ENCODE assay signal across 19 cellular contexts in the genomic region with DNA sequence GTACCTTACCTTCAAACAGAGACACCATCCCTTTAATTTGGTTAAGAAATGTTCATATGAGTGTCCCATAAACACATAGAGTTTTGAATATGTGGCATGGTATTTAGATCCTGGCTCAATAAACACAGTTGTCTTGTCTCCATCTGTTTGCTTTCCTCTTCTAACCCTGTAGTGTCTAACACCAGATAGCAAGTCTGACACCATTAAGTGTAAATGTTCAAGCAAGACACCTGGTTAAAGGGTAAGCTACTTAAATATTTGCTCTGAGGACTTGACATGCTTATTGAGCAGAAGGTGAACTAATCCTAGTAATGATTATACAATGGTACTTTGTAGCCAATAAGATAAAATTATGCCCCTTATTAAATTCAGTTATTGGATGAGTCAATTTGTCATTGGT.
"Had no signal": no experiment of that assay in that cellular context is flagged by ENCODE, and none has a peak within 500 bp of the region (broad histone marks: within the 10 kb centered on the region; RNA-seq: fewer than 3 reads in every experiment).

No MANE protein-coding gene starts in this region.

- H3K4me1 ChIP-seq: foreskin keratinocyte, pancreas, spleen, tibial artery, upper lobe of left lung, uterus had no signal

- H3K27ac ChIP-seq: foreskin keratinocyte, pancreas, spleen, tibial artery, upper lobe of left lung, uterus had no signal

- H3K9me3 ChIP-seq: pancreas, tibial artery, uterus had no signal

- ATAC-seq: foreskin keratinocyte; left cardiac atrium; sciatic nerve; stimulated activated memory B cell treated with anti-CD40 and anti-IgM and Interleukin-4, amounts not matched to agents 10 μg/mL and 1 μg/mL and 100 μg/mL, for 72 hours had no signal

- FAIRE-seq: keratinocyte, pancreas had no signal

- H3K36me3 ChIP-seq: pancreas, spleen, tibial artery, upper lobe of left lung, uterus had no signal

- DNase-seq: effector memory CD4-positive, alpha-beta T cell; foreskin keratinocyte; immature natural killer cell; left cardiac atrium; mesendoderm; naive B cell; occipital lobe; pancreas; retina; spleen; stimulated activated CD4-positive, alpha-beta T cell treated with anti-CD3 and anti-CD28 coated beads, Interleukin-15, amount 100 ng/mL, for 24 hours; stimulated activated CD4-positive, alpha-beta T cell treated with anti-CD3 and anti-CD28 coated beads, Interleukin-1b, Interleukin-23, amount 100 ng/mL, for 48 hours; stimulated activated CD4-positive, alpha-beta T cell treated with anti-CD3 and anti-CD28 coated beads, Interleukin-4, amount 100 ng/mL, for 24 hours; tibial artery; upper lobe of left lung; uterus had no signal

- H3K4me3 ChIP-seq: pancreas, spleen, tibial artery, upper lobe of left lung, uterus had no signal

- H3K27me3 ChIP-seq: foreskin keratinocyte, pancreas, spleen, tibial artery, upper lobe of left lung, uterus had no signal
